Comparison of ENCODE assay signal across 1 cellular context in genomic region chr17:81825841-81826471, GRCh38.
TF ChIP-seq lines count a peak whose summit lies in the region.

No MANE protein-coding gene starts in this region.

TF ChIP-seq in IMR-90, 13 proteins besides CTCF, POLR2A, EP300 and RAD21:
- TF ChIP-seq NFE2L2 (IDR thresholded peaks at IDR 0.05; ENCODE audit: low read depth, low read length) (no peak), MAFK (IDR thresholded peaks at IDR 0.05; ENCODE audit: low read depth, low read length) (no peak), RFX5 (IDR thresholded peaks at IDR 0.05; ENCODE audit: low read depth, low read length) (no peak), BHLHE40 (IDR thresholded peaks at IDR 0.05; ENCODE audit: low read depth, low read length) (no peak), CHD1 (IDR thresholded peaks at IDR 0.05; ENCODE audit: low read depth, low read length) (no peak), MAZ (IDR thresholded peaks at IDR 0.05; ENCODE audit: borderline replicate concordance, low read depth, low read length) (no peak), RCOR1 (IDR thresholded peaks at IDR 0.05; ENCODE audit: insufficient replicate concordance, low read length) (no peak), SMC3 (IDR thresholded peaks at IDR 0.05; ENCODE audit: low read depth, low read length) (no peak), MXI1 (IDR thresholded peaks at IDR 0.05; ENCODE audit: borderline replicate concordance, low read depth, low read length) (no peak), USF2 (IDR thresholded peaks at IDR 0.05; ENCODE audit: low read depth, low read length) (no peak), ELK1 (IDR thresholded peaks at IDR 0.05; ENCODE audit: borderline replicate concordance, low read depth, low read length) (no peak), FOS (IDR thresholded peaks at IDR 0.05; ENCODE audit: low read depth, low read length) (no peak), CEBPB (IDR thresholded peaks at IDR 0.05; ENCODE audit: low read depth, low read length) (no peak)
TF ChIP-seq in IMR-90: peak in this region for 0.
